ENCODE assay signal across 8 cellular contexts in the genomic region with DNA sequence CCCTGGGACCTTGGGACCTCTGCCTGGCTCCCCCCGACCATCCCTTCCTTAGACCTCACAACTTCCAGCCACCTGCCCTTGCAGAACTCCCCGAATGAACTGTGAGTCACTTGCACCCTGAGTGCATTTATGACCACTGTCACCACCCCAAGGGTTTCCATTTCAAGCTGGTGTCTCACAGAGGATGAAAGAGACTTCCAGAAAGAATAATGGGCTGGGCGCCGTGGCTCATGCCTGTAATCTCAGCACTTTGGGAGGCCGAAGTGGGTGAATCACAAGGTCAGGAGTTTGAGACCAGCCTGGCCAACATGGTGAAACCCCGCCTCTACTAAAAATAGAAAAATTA.
A peak's percentile ranks its signal among the peaks of the same experiment; 100 is the strongest.
DNase-seq lines count a peak whose midpoint lies in the region; TF ChIP-seq lines count a peak whose summit lies in the region.
"Not testable (repeated sequence)": the region's sequence is repeated elsewhere in the genome, so short reads cannot be mapped to it uniquely, and the experiment has no call there.

No MANE protein-coding gene starts in this region.

- not testable (repeated sequence) for H2BK5ac ChIP-seq in neuronal stem cell (ENCODE audit: low read length)

- H3K36me3 ChIP-seq in GM23248 (ENCODE audit: low read depth); fibroblast of lung (ENCODE audit: control insufficient read depth, insufficient read depth, low read length); mesodermal cell (ENCODE audit: control insufficient read depth, insufficient read depth, low read length); neuronal stem cell (replicated peaks in 1 of 2; ENCODE audit: control insufficient read depth in 2 of 2, insufficient read depth in 2 of 2, low read length in 2 of 2); vagina: not testable (repeated sequence)

- H3K27ac ChIP-seq in GM23248 (peak overlapping the region; percentile 79), fibroblast of lung (ENCODE audit: insufficient read depth, low read length) (peak overlapping the region; percentile 60), mesodermal cell (ENCODE audit: low read depth, low read length, severe bottlenecking) (peak overlapping the region; percentile 92), vagina (peak overlapping the region; percentile 77)
- not testable (repeated sequence) for H3K27ac ChIP-seq in neuronal stem cell (replicated peaks; ENCODE audit: low read length)

- H3K4me3 ChIP-seq in AG10803 (ENCODE audit: low read length); GM23248; fibroblast of lung (replicated peaks in 1 of 4; ENCODE audit: control extremely low read depth in 1 of 4, insufficient read depth in 1 of 4, low read depth in 3 of 4, low read length in 4 of 4); mesodermal cell (ENCODE audit: extremely low read depth, insufficient read depth, low read length, poor library complexity, severe bottlenecking); neuronal stem cell (ENCODE audit: low read length in 2 of 2); vagina: not testable (repeated sequence)

- DNase-seq in AG10803 (ENCODE audit: low read depth) (peak; percentile 67), GM23248 (peak; percentile 90), MV-4-11 (lab: John Stamatoyannopoulos, UW) (peak; percentile 22), amniotic epithelial cell (ENCODE audit: low read depth) (peak; percentile 53), fibroblast of lung (ENCODE audit: low read depth in 2 of 2) (peak; percentile 38 to 78)
- not testable (repeated sequence) for DNase-seq in neuronal stem cell (ENCODE audit: low spot score); vagina (ENCODE audit: extremely low spot score in 2 of 2)

- H3K18ac ChIP-seq in neuronal stem cell (ENCODE audit: low read length): peak overlapping the region; percentile 59

- H3F3A ChIP-seq in GM23248 (ENCODE audit: insufficient read depth): peaks cover 29% of the 10 kb centered on the region

- H3K23ac ChIP-seq in neuronal stem cell (ENCODE audit: low read depth, low read length, poor library complexity): not testable (repeated sequence)

- TF ChIP-seq CTCF in AG10803 (conservative IDR thresholded peaks at IDR 0.05; ENCODE audit: low read length); fibroblast of lung (conservative IDR thresholded peaks at IDR 0.05 in 1 of 2, IDR thresholded peaks at IDR 0.05 in 1 of 2; ENCODE audit: low read depth in 1 of 2, low read length in 2 of 2); vagina (IDR thresholded peaks at IDR 0.05): not testable (repeated sequence)

- intact Hi-C loops in vagina (cut with DNase I): loop anchor here (10.0 kb wide), 1 partner anchor 112 kb away; no protein-coding TSS in a partner anchor

- TF ChIP-seq POLR2A in vagina (IDR thresholded peaks at IDR 0.05): not testable (repeated sequence)

- H3K14ac ChIP-seq in neuronal stem cell (ENCODE audit: low read length): not testable (repeated sequence)

- not testable (repeated sequence) for H4K91ac ChIP-seq in neuronal stem cell (ENCODE audit: low read depth, low read length, poor library complexity)

- H2BK120ac ChIP-seq in neuronal stem cell (ENCODE audit: low read depth, low read length): not testable (repeated sequence)

- H3K4me2 ChIP-seq in GM23248 (ENCODE audit: unreplicated experiment); fibroblast of lung (ENCODE audit: extremely low read depth, insufficient read depth, low read length); neuronal stem cell (ENCODE audit: insufficient read depth, low read length, poor library complexity, severe bottlenecking): not testable (repeated sequence)

- not testable (repeated sequence) for H3K4ac ChIP-seq in neuronal stem cell (ENCODE audit: low read length)

- H2BK12ac ChIP-seq in neuronal stem cell (ENCODE audit: low read length): not testable (repeated sequence)

- not testable (repeated sequence) for H4K8ac ChIP-seq in neuronal stem cell (ENCODE audit: low read depth, low read length)

- peak overlapping the region; percentile 78 for H3K9ac ChIP-seq in GM23248
- not testable (repeated sequence) for H3K9ac ChIP-seq in fibroblast of lung (ENCODE audit: insufficient read depth, low read length)
- H3K9ac ChIP-seq in neuronal stem cell (ENCODE audit: low read depth, low read length, poor library complexity): peak overlapping the region; percentile 30

- in situ Hi-C loops in GM23248 (cut with MboI): not testable (repeated sequence)

- H3K79me2 ChIP-seq in GM23248 (ENCODE audit: insufficient read depth): peaks cover 72% of the 10 kb centered on the region
- H3K79me2 ChIP-seq in fibroblast of lung (ENCODE audit: control insufficient read depth, insufficient read depth, low read length): not testable (repeated sequence)

- not testable (repeated sequence) for H2BK15ac ChIP-seq in neuronal stem cell (ENCODE audit: low read length)

- not testable (repeated sequence) for H2AFZ ChIP-seq in GM23248; fibroblast of lung (ENCODE audit: low read length); neuronal stem cell (ENCODE audit: low read length)

- not testable (repeated sequence) for H2AK5ac ChIP-seq in neuronal stem cell (ENCODE audit: low read depth, low read length)

- H3K79me1 ChIP-seq in neuronal stem cell (ENCODE audit: low read depth, low read length): not testable (repeated sequence)

- H4K20me1 ChIP-seq in GM23248 (ENCODE audit: insufficient read depth); fibroblast of lung (ENCODE audit: control insufficient read depth, extremely low read depth, insufficient read depth, low read length): not testable (repeated sequence)

- not testable (repeated sequence) for H3K9me3 ChIP-seq in GM23248 (ENCODE audit: low read depth); fibroblast of lung (ENCODE audit: control insufficient read depth, insufficient read depth, low read depth, low read length); mesodermal cell (ENCODE audit: control insufficient read depth, low read length); neuronal stem cell (replicated peaks in 1 of 2; ENCODE audit: control insufficient read depth in 2 of 2, insufficient read depth in 1 of 2, low read depth in 1 of 2, low read length in 2 of 2); vagina

- WGBS in GM23248 (ENCODE audit: low coverage in 1 of 2, low lambda C conversion rate in 2 of 2, missing lambda C conversion rate in 2 of 2), 2 experiments: 31 to 32% methylated on average over 6 of the region's 6 CpGs
- 93 to 96% methylated on average over 6 of the region's 6 CpGs for WGBS in mesodermal cell (ENCODE audit: insufficient coverage in 2 of 2), 2 experiments
- WGBS in neuronal stem cell (ENCODE audit: extremely low coverage in 2 of 2, insufficient read length in 2 of 2, insufficient replicate concordance in 1 of 2), 2 donors: no CpG with 5 or more reads among the region's 6 CpGs

- peaks cover 57% of the 10 kb centered on the region for H3K4me1 ChIP-seq in GM23248 (ENCODE audit: insufficient read depth)
- peaks cover 35% of the 10 kb centered on the region for H3K4me1 ChIP-seq in fibroblast of lung (ENCODE audit: control insufficient read depth, extremely low read depth, insufficient read depth, low read length)
- H3K4me1 ChIP-seq in mesodermal cell (ENCODE audit: control insufficient read depth, insufficient read depth, low read length, poor library complexity, severe bottlenecking): peaks cover 41% of the 10 kb centered on the region
- H3K4me1 ChIP-seq in neuronal stem cell (ENCODE audit: control insufficient read depth in 2 of 2, insufficient read depth in 1 of 2, low read depth in 1 of 2, low read length in 2 of 2): peaks cover 20 to 28% of the 10 kb centered on the region in 2 donors
- peaks cover 56% of the 10 kb centered on the region for H3K4me1 ChIP-seq in vagina

- H3K27me3 ChIP-seq in GM23248 (replicated peaks; ENCODE audit: insufficient read depth); fibroblast of lung (ENCODE audit: control insufficient read depth, insufficient read depth, low read length); vagina: not testable (repeated sequence)
- H3K27me3 ChIP-seq in neuronal stem cell (ENCODE audit: control insufficient read depth in 3 of 3, insufficient read depth in 3 of 3, low read depth in 1 of 3, low read length in 3 of 3): peaks cover 0 to 11% (median 0%) of the 10 kb centered on the region in 3 experiments

- not testable (repeated sequence) for H3K9me2 ChIP-seq in GM23248 (ENCODE audit: insufficient read depth)
